Comparison of ENCODE assay signal across 8 cellular contexts in the genomic region with DNA sequence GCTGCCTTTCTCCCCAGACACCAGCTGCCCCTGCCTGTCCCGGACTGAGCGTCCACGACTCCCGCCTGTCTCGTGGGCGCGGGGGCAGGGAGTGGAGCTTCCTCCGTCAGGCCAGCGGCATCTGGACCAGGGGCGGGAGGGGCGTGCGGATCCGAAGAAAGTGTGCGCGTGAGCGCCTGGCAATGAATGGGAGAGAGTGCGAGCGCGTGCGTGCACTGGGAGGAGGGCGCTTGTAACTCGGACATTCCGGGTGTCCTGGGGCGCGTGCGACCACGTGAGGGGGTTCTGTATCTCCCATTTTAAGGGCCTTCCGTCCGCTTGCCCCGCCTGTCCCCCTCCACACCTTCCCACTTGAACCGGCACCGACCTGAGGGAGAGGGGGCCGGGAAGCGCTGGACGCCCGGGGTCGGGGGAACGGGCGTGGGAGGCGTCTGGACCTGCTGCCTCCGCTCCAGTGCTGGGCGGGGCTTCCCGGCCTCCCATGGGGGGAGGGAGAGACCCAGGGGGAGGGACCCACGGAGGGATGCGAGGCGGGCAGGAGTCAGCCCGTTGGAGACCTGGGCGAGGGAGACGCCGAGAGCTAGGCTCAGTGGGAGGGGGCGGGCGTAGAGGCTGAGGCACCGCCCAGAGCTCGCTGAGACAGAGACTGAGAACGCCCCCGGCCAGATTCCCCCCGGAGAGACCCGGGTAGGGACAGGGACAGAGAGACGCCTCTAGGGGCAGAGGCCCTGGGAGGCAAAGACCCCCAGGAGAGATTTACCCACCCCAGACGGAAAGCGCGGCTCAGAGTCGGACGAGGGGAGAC. TPM values are rescaled to one million over a fixed set of nuclear protein-coding genes. Genes with fewer than 3 reads are reported as not detected.
A peak's percentile ranks its signal among the peaks of the same experiment; 100 is the strongest.
DNase-seq lines count a peak whose midpoint lies in the region; TF ChIP-seq lines count a peak whose summit lies in the region.

A gene with protein sequence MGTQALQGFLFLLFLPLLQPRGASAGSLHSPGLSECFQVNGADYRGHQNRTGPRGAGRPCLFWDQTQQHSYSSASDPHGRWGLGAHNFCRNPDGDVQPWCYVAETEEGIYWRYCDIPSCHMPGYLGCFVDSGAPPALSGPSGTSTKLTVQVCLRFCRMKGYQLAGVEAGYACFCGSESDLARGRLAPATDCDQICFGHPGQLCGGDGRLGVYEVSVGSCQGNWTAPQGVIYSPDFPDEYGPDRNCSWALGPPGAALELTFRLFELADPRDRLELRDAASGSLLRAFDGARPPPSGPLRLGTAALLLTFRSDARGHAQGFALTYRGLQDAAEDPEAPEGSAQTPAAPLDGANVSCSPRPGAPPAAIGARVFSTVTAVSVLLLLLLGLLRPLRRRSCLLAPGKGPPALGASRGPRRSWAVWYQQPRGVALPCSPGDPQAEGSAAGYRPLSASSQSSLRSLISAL (plus strand): TSS at position 665 of the 805 bp plus-strand sequence. CDS start 246 bp downstream, outside the sequence.

- H3K36me3 ChIP-seq in fibroblast of lung (ENCODE audit: control insufficient read depth, insufficient read depth, low read length) = no peaks in the 10 kb centered on the region

- H2AFZ ChIP-seq in fibroblast of lung (ENCODE audit: low read length) = no peak within 1 kb of the TSS

- H3K79me2 ChIP-seq in fibroblast of lung (ENCODE audit: control insufficient read depth, insufficient read depth, low read length) = no peaks in the 10 kb centered on the region

- no peaks in the 10 kb centered on the region for H4K20me1 ChIP-seq in fibroblast of lung (ENCODE audit: control insufficient read depth, extremely low read depth, insufficient read depth, low read length)

- peak within 1 kb of the TSS; percentile 83 for H3K4me3 Mint-ChIP-seq in activated CD4-positive, alpha-beta T cell treated with anti-CD3 and anti-CD28 coated beads, Interleukin-2, amount 10 ng/mL, durations not matched to agents 24 days and 14 days

- DNase-seq in activated effector memory CD4-positive, alpha-beta T cell treated with anti-CD3 and anti-CD28 coated beads, Interleukin-2, amount 50 U/mL, for 16 hours = peak; percentile 78
- no peak for DNase-seq in activated effector memory CD4-positive, alpha-beta T cell treated with Interleukin-2 at 50 U/mL for 16 hours
- DNase-seq in NCI-H1694 treated with DMSO at 0.1 percent for 48 hours (lab: John Stamatoyannopoulos, UW) (peak; percentile 30), fibroblast of lung (ENCODE audit: low read depth in 2 of 2) (no peak), amygdala (lab: John Stamatoyannopoulos, UW) (no peak), cortex of kidney (lab: John Stamatoyannopoulos, UW) (no peak)
- peak; percentile 83 for DNase-seq in activated CD4-positive, alpha-beta T cell treated with anti-CD3 and anti-CD28 coated beads, Interleukin-2, amount 10 ng/mL, durations not matched to agents 24 days and 14 days

- no peak for TF ChIP-seq CTCF in fibroblast of lung (conservative IDR thresholded peaks at IDR 0.05 in 1 of 2, IDR thresholded peaks at IDR 0.05 in 1 of 2; ENCODE audit: low read depth in 1 of 2, low read length in 2 of 2)

- peaks cover 3% of the 10 kb centered on the region for H3K36me3 Mint-ChIP-seq in activated CD4-positive, alpha-beta T cell treated with anti-CD3 and anti-CD28 coated beads, Interleukin-2, amount 10 ng/mL, durations not matched to agents 24 days and 14 days (ENCODE audit: low read depth)

- H3K27ac ChIP-seq in fibroblast of lung (ENCODE audit: insufficient read depth, low read length) = no peak within 1 kb of the TSS
- H3K27ac ChIP-seq in skin epidermis = peak within 1 kb of the TSS in 3 of 21 experiments; percentile 30 to 73 (median 65)

- peak within 1 kb of the TSS; percentile 49 for H3K27ac Mint-ChIP-seq in activated CD4-positive, alpha-beta T cell treated with anti-CD3 and anti-CD28 coated beads, Interleukin-2, amount 10 ng/mL, durations not matched to agents 24 days and 14 days

- peaks cover 17% of the 10 kb centered on the region for H3K4me1 Mint-ChIP-seq in activated CD4-positive, alpha-beta T cell treated with anti-CD3 and anti-CD28 coated beads, Interleukin-2, amount 10 ng/mL, durations not matched to agents 24 days and 14 days

- H3K9me3 ChIP-seq in fibroblast of lung (ENCODE audit: control insufficient read depth, insufficient read depth, low read depth, low read length) = no peaks in the 10 kb centered on the region

- no peaks in the 10 kb centered on the region for H3K9me3 Mint-ChIP-seq in activated CD4-positive, alpha-beta T cell treated with anti-CD3 and anti-CD28 coated beads, Interleukin-2, amount 10 ng/mL, durations not matched to agents 24 days and 14 days

- H3K4me1 ChIP-seq in fibroblast of lung (ENCODE audit: control insufficient read depth, extremely low read depth, insufficient read depth, low read length) = peaks cover 2% of the 10 kb centered on the region

- H3K27me3 Mint-ChIP-seq in activated CD4-positive, alpha-beta T cell treated with anti-CD3 and anti-CD28 coated beads, Interleukin-2, amount 10 ng/mL, durations not matched to agents 24 days and 14 days = peaks cover 33% of the 10 kb centered on the region

- peak within 1 kb of the TSS; percentile 15 for H3K4me2 ChIP-seq in fibroblast of lung (ENCODE audit: extremely low read depth, insufficient read depth, low read length)

- intact Hi-C loops in activated CD4-positive, alpha-beta T cell treated with anti-CD3 and anti-CD28 coated beads, Interleukin-2, amount 10 ng/mL, durations not matched to agents 24 days and 14 days (cut with micrococcal nuclease) = loop anchor here (5.0 kb wide), 2 partner anchors 52 to 82 kb away; partner anchors contain the start of genes FLYWCH1 and FLYWCH2

- peaks cover 51% of the 10 kb centered on the region for H3K27me3 ChIP-seq in fibroblast of lung (ENCODE audit: control insufficient read depth, insufficient read depth, low read length)

- H3K4me3 ChIP-seq in fibroblast of lung (replicated peaks in 1 of 4; ENCODE audit: control extremely low read depth in 1 of 4, insufficient read depth in 1 of 4, low read depth in 3 of 4, low read length in 4 of 4) = peak within 1 kb of the TSS in 1 of 4 experiments; percentile 34
- peak within 1 kb of the TSS; percentile 1 to 48 (median 25) for H3K4me3 ChIP-seq in skin epidermis

- H3K9ac ChIP-seq in fibroblast of lung (ENCODE audit: insufficient read depth, low read length) = no peak within 1 kb of the TSS

RNA-seq across cellular contexts. Expression of the gene that starts here (rescaled TPM):
- total RNA-seq in activated CD4-positive, alpha-beta T cell treated with anti-CD3 and anti-CD28 coated beads, Interleukin-2, amount 10 ng/mL, durations not matched to agents 24 days and 14 days = 0.17 and 0.28 TPM in 2 replicates
- not detected in 2 replicates for total RNA-seq in fibroblast of lung
- not detected in 2 replicates for polyA plus RNA-seq in fibroblast of lung
- polyA plus RNA-seq in fibroblast of lung (2012) = 0.14 TPM in 1 of 2 replicates, not detected in the other
- not detected in 2 replicates for polyA minus RNA-seq in fibroblast of lung (ENCODE audit: low replicate concordance)

Comparison
In these comparisons a context has a peak if more than half of its experiments do, and no peak if none do; other contexts are left out.
1. DNase-seq: peak in activated effector memory CD4-positive, alpha-beta T cell treated with anti-CD3 and anti-CD28 coated beads, Interleukin-2, amount 50 U/mL, for 16 hours (single experiment) and NCI-H1694 treated with DMSO at 0.1 percent for 48 hours (single experiment); none in activated effector memory CD4-positive, alpha-beta T cell treated with Interleukin-2 at 50 U/mL for 16 hours (single experiment), fibroblast of lung (0 of 2), amygdala (0 of 56) and cortex of kidney (single experiment).
2. Peak in DNase-seq in activated CD4-positive, alpha-beta T cell treated with anti-CD3 and anti-CD28 coated beads, Interleukin-2, amount 10 ng/mL, durations not matched to agents 24 days and 14 days; RNA of the gene not detected or under 1 TPM.